In genomic region chr13:80473695-80474094, GRCh38 we compare ENCODE assay signal across 12 cellular contexts.
A peak's percentile ranks its signal among the peaks of the same experiment; 100 is the strongest.
DNase-seq lines count a peak whose midpoint lies in the region; TF ChIP-seq lines count a peak whose summit lies in the region.
"Had no signal": no experiment of that assay in that cellular context is flagged by ENCODE, and none has a peak within 500 bp of the region (broad histone marks: within the 10 kb centered on the region; RNA-seq: fewer than 3 reads in every experiment).

No MANE protein-coding gene starts in this region.

- no peaks in the 10 kb centered on the region for H3K79me2 ChIP-seq in OCI-LY7 (ENCODE audit: insufficient read depth, low read depth, low read length)

- no TSS peak for BruUV-seq in OCI-LY7 (replicated peaks; lab: Mats Ljungman, UMichigan)

- H3K27ac ChIP-seq in OCI-LY7 (ENCODE audit: low read depth, low read length, poor library complexity, severe bottlenecking), result no peak overlapping the region
- H3K27ac ChIP-seq: esophagus squamous epithelium had no signal

- H2AFZ ChIP-seq in OCI-LY7 (ENCODE audit: low read length), result no peak overlapping the region

- POLR2A ChIA-PET in OCI-LY7 (lab: Charles Lee), result no interaction called here

- intact Hi-C loops in OCI-LY7 (cut with micrococcal nuclease; ENCODE audit: unreplicated experiment), result no loop called here

- CTCF ChIA-PET in OCI-LY7 (lab: Charles Lee; ENCODE audit: unreplicated experiment), result no interaction called here

- TF ChIP-seq CTCF in fibroblast of mammary gland (conservative IDR thresholded peaks at IDR 0.05; ENCODE audit: control insufficient read depth, insufficient read depth, low read depth, low read length) (no peak), OCI-LY7 (conservative IDR thresholded peaks at IDR 0.05; ENCODE audit: low read length) (no peak)

- peak; percentile 14 for DNase-seq in HS-5 (ENCODE audit: low read depth)
- DNase-seq in SHP77 (lab: John Stamatoyannopoulos, UW), result peak; percentile 16 to 47
- peak; percentile 87 for DNase-seq in fibroblast of mammary gland (ENCODE audit: low read depth)
- peak; percentile 84 for DNase-seq in renal cortical epithelial cell (ENCODE audit: low read depth)
- DNase-seq in activated CD8-positive, alpha-beta memory T cell treated with anti-CD3 and anti-CD28 coated beads, Interleukin-2, amount 50 U/mL, for 48 hours, result no peak
- DNase-seq in stimulated activated CD4-positive, alpha-beta T cell treated with anti-CD3 and anti-CD28 coated beads, Interleukin-1b, Interleukin-23, amount 100 ng/mL, for 48 hours, result no peak
- no peak for DNase-seq in NCI-H146 treated with DMSO at 0.1 percent for 48 hours (lab: John Stamatoyannopoulos, UW; ENCODE audit: unreplicated experiment)
- DNase-seq in OCI-LY7 (ENCODE audit: low spot score), result no peak
- DNase-seq: activated CD4-positive, alpha-beta memory T cell treated with anti-CD3 and anti-CD28 coated beads, Interleukin-2, amount 10 ng/mL, durations not matched to agents 7 days and 5 days; activated naive CD8-positive, alpha-beta T cell treated with anti-CD3 and anti-CD28 coated beads, Interleukin-2, amount 50 U/mL, for 24 hours; esophagus squamous epithelium had no signal

- no peaks in the 10 kb centered on the region for H3K4me1 ChIP-seq in OCI-LY7 (ENCODE audit: insufficient read depth, low read length, poor library complexity, severe bottlenecking)

- H3K4me2 ChIP-seq in OCI-LY7 (ENCODE audit: low read length), result no peak overlapping the region

- no peaks in the 10 kb centered on the region for H4K20me1 ChIP-seq in OCI-LY7 (ENCODE audit: insufficient read depth, low read length)

- no peak overlapping the region for H3K4me3 ChIP-seq in fibroblast of mammary gland (ENCODE audit: control insufficient read depth, low read depth, low read length)
- no peak overlapping the region for H3K4me3 ChIP-seq in OCI-LY7 (ENCODE audit: low read depth, low read length, poor library complexity, severe bottlenecking)
- H3K4me3 ChIP-seq: esophagus squamous epithelium, tibial nerve had no signal

- no peaks in the 10 kb centered on the region for H3K36me3 ChIP-seq in OCI-LY7 (ENCODE audit: insufficient read depth, low read length)
- H3K36me3 ChIP-seq: esophagus squamous epithelium, tibial nerve had no signal

- no peaks in the 10 kb centered on the region for H3K9me2 ChIP-seq in OCI-LY7 (ENCODE audit: insufficient read depth, low read length)

- no peaks in the 10 kb centered on the region for H3K9me3 ChIP-seq in OCI-LY7 (ENCODE audit: low read length)
- H3K9me3 ChIP-seq: esophagus squamous epithelium, tibial nerve had no signal

Comparison
In these comparisons a context has a peak if more than half of its experiments do, and no peak if none do; other contexts are left out.
1. DNase-seq: peak in HS-5 (single experiment), SHP77 (2 of 2), fibroblast of mammary gland (single experiment) and renal cortical epithelial cell (single experiment); none in activated CD8-positive, alpha-beta memory T cell treated with anti-CD3 and anti-CD28 coated beads, Interleukin-2, amount 50 U/mL, for 48 hours (single experiment), stimulated activated CD4-positive, alpha-beta T cell treated with anti-CD3 and anti-CD28 coated beads, Interleukin-1b, Interleukin-23, amount 100 ng/mL, for 48 hours (single experiment), NCI-H146 treated with DMSO at 0.1 percent for 48 hours (single experiment) and OCI-LY7 (single experiment).